In the genomic region with DNA sequence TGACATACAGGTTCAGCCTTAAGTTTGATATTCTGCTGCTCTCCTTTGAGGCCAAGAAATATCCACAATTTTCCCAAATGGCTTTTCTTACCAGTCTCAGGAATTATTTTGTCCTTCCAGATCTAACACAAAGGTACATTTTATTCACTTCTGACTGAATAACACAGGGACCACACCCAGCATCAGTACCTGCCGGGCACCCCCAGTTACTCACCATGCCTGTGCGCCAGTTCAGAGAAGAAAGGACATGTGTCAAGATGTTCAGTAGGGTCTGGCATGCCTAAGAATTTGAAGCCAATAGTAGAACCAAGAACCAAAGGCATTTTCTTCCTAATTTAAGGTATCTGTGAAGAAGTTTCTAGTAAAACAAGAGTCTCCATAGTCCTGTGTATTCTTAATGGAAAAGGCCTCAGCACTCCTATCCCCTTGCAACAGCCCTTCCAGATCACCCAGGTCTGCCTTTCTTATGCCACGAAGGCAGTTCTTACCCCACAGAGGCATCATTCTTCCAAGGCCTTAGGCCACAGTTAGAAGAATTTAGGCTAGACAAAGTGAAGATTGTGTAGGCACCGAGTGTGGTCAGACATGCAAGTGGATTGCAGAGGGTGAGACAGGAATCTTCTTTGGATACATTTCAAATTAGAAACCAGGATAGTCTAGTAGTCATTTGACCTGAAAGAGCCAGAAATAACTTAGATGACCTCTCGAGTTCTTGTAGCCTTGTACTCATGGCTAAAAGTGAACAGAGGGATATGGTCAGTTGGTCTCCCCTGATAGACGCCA, we compare ENCODE assay signal across 15 cellular contexts.
DNase-seq lines count a peak whose midpoint lies in the region; ATAC-seq and TF ChIP-seq lines count a peak whose summit lies in the region.
"Had no signal": no experiment of that assay in that cellular context is flagged by ENCODE, and none has a peak within 500 bp of the region (broad histone marks: within the 10 kb centered on the region; RNA-seq: fewer than 3 reads in every experiment).

No MANE protein-coding gene starts in this region.

- H3K36me3 Mint-ChIP-seq in activated naive CD4-positive, alpha-beta T cell treated with anti-CD3 and anti-CD28 coated beads for 36 hours (ENCODE audit: low read depth): peaks cover 30% of the 10 kb centered on the region
- H3K36me3 Mint-ChIP-seq in activated naive CD4-positive, alpha-beta T cell treated with anti-CD3 and anti-CD28 coated beads, Interleukin-2, amount 50 U/mL, for 72 hours: peaks cover 27 to 52% of the 10 kb centered on the region in 2 donors
- peaks cover 57% of the 10 kb centered on the region for H3K36me3 Mint-ChIP-seq in activated naive CD8-positive, alpha-beta T cell treated with anti-CD3 and anti-CD28 coated beads for 36 hours
- H3K36me3 Mint-ChIP-seq: brain had no signal

- 68 to 79% (median 74%) methylated on average over 6 of the region's 6 CpGs for whole genome bisulfite sequencing in stomach, 5 donors

- no peak for TF ChIP-seq EP300 in stomach (IDR thresholded peaks at IDR 0.05)

- no peaks in the 10 kb centered on the region for H3K27me3 Mint-ChIP-seq in activated naive CD4-positive, alpha-beta T cell treated with anti-CD3 and anti-CD28 coated beads for 36 hours (ENCODE audit: low read depth)
- H3K27me3 Mint-ChIP-seq in activated naive CD8-positive, alpha-beta T cell treated with anti-CD3 and anti-CD28 coated beads for 36 hours: no peaks in the 10 kb centered on the region

- intact Hi-C loops in activated naive CD4-positive, alpha-beta T cell treated with anti-CD3 and anti-CD28 coated beads for 36 hours (cut with micrococcal nuclease): no loop called here
- intact Hi-C loops in stomach (cut with DNase I; ENCODE audit: low total_unique reads): no loop called here

- H3K4me1 Mint-ChIP-seq in activated naive CD4-positive, alpha-beta T cell treated with anti-CD3 and anti-CD28 coated beads for 36 hours (ENCODE audit: low read depth): peaks cover 64% of the 10 kb centered on the region
- H3K4me1 Mint-ChIP-seq in activated naive CD8-positive, alpha-beta T cell treated with anti-CD3 and anti-CD28 coated beads for 36 hours: peaks cover 52% of the 10 kb centered on the region

- H3K27ac Mint-ChIP-seq in activated naive CD4-positive, alpha-beta T cell treated with anti-CD3 and anti-CD28 coated beads for 36 hours: peak overlapping the region; percentile 16
- peak overlapping the region in 1 of 2 donors; percentile 46 for H3K27ac Mint-ChIP-seq in activated naive CD4-positive, alpha-beta T cell treated with anti-CD3 and anti-CD28 coated beads, Interleukin-2, amount 50 U/mL, for 72 hours
- peak overlapping the region; percentile 31 for H3K27ac Mint-ChIP-seq in activated naive CD8-positive, alpha-beta T cell treated with anti-CD3 and anti-CD28 coated beads for 36 hours

- no peak for ATAC-seq in activated naive CD4-positive, alpha-beta T cell treated with anti-CD3 and anti-CD28 coated beads, Interleukin-2, amount 50 U/mL, for 72 hours
- ATAC-seq: left colon had no signal

- H3K27me3 ChIP-seq in stomach (no peaks in the 10 kb centered on the region), Peyer's patch (no peaks in the 10 kb centered on the region)

- H3K9me3 Mint-ChIP-seq in activated naive CD4-positive, alpha-beta T cell treated with anti-CD3 and anti-CD28 coated beads for 36 hours: no peaks in the 10 kb centered on the region
- H3K9me3 Mint-ChIP-seq in activated naive CD4-positive, alpha-beta T cell treated with anti-CD3 and anti-CD28 coated beads, Interleukin-2, amount 50 U/mL, for 72 hours: peaks cover 4 to 6% of the 10 kb centered on the region in 2 donors
- H3K9me3 Mint-ChIP-seq in activated naive CD8-positive, alpha-beta T cell treated with anti-CD3 and anti-CD28 coated beads for 36 hours: peaks cover 3% of the 10 kb centered on the region

- H3K27ac ChIP-seq in stomach: peak overlapping the region in 3 of 5 donors; percentile 84 to 94 (median 94)
- no peak overlapping the region for H3K27ac ChIP-seq in Peyer's patch
- H3K27ac ChIP-seq: parathyroid adenoma had no signal

- TF ChIP-seq CTCF in stomach (IDR thresholded peaks at IDR 0.05) (no peak), Peyer's patch (IDR thresholded peaks at IDR 0.05) (no peak)

- DNase-seq in activated naive CD4-positive, alpha-beta T cell treated with anti-CD3 and anti-CD28 coated beads for 36 hours: no peak
- DNase-seq in activated naive CD4-positive, alpha-beta T cell treated with anti-CD3 and anti-CD28 coated beads, Interleukin-2, amount 50 U/mL, for 72 hours (ENCODE audit: low spot score in 2 of 2): no peak
- no peak for DNase-seq in activated naive CD8-positive, alpha-beta T cell treated with anti-CD3 and anti-CD28 coated beads for 36 hours
- DNase-seq in foreskin melanocyte (peak; percentile 97), stomach (no peak), Peyer's patch (no peak), anterior cingulate cortex (lab: John Stamatoyannopoulos, UW) (no peak), A172 (ENCODE audit: low spot score) (no peak)
- DNase-seq: left colon; NCI-H1930; NK-92 treated with Interleukin-12 subunit alpha and Interleukin-12 subunit beta, amount 100 ng/mL, for 24 hours; stimulated activated CD4-positive, alpha-beta T cell treated with anti-CD3 and anti-CD28 coated beads, Interleukin-2, amount 100 ng/mL, for 48 hours had no signal

- no peaks in the 10 kb centered on the region for H3K9me3 ChIP-seq in stomach
- no peaks in the 10 kb centered on the region for H3K9me3 ChIP-seq in Peyer's patch

- TF ChIP-seq POLR2A in stomach (IDR thresholded peaks at IDR 0.05) (no peak), Peyer's patch (IDR thresholded peaks at IDR 0.05) (no peak)

- no peak overlapping the region for H3K4me3 Mint-ChIP-seq in activated naive CD4-positive, alpha-beta T cell treated with anti-CD3 and anti-CD28 coated beads for 36 hours
- no peak overlapping the region for H3K4me3 Mint-ChIP-seq in activated naive CD8-positive, alpha-beta T cell treated with anti-CD3 and anti-CD28 coated beads for 36 hours
- H3K4me3 Mint-ChIP-seq: brain; T-helper 1 cell treated with Interleukin-12 subunit alpha and Interleukin-12 subunit beta and Interleukin-4 antibody, amounts not matched to agents 30 μg/mL and 1 μg/mL, for 36 hours had no signal

- H3K4me3 ChIP-seq in stomach (no peak overlapping the region), Peyer's patch (no peak overlapping the region)

- peaks cover 28 to 64% (median 37%) of the 10 kb centered on the region in 4 donors for H3K4me1 ChIP-seq in stomach
- peaks cover 3 to 28% (median 8%) of the 10 kb centered on the region in 4 donors for H3K4me1 ChIP-seq in Peyer's patch

- no peaks in the 10 kb centered on the region for H3K36me3 ChIP-seq in stomach
- H3K36me3 ChIP-seq in Peyer's patch: no peaks in the 10 kb centered on the region

- CTCF ChIA-PET in activated naive CD4-positive, alpha-beta T cell treated with anti-CD3 and anti-CD28 coated beads for 36 hours (lab: Charles Lee): no interaction called here

Comparison
In these comparisons a context has a peak if more than half of its experiments do, and no peak if none do; other contexts are left out.
1. H3K27ac ChIP-seq: peak in stomach (3 of 5); none in Peyer's patch (0 of 4).